In the genomic region with DNA sequence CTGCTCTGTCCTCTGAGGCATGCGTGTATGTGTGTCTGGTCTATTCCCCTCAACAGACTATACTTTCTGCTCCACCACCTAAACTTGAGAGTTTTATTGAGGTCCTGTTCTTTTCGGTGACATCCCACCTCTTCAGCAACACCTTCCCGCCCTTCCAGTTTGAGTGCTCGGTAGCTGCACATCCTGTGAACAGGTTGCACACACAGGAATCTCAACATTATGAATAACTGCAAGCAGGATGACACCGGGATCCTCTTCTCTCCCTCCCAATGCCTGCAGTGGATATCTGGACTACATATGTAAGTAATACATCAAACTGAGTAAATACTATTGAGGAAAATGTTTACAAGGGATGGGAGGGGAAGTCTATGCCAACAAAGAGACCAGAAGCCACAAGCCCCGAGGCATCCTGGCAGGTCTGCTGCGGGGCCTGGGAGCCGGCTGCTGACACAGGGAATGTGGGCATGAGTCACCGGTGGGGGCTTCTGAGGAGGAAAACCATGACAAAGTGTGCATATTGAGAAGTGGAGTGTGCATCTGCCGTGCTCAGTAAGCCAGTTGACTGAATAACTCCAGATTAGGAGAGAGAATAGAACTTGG, we compare ENCODE assay signal across 10 cellular contexts. TPM values are rescaled to one million over a fixed set of nuclear protein-coding genes. Genes with fewer than 3 reads are reported as not detected.
DNase-seq lines count a peak whose midpoint lies in the region; ATAC-seq and TF ChIP-seq lines count a peak whose summit lies in the region.
"Had no signal": no experiment of that assay in that cellular context is flagged by ENCODE, and none has a peak within 500 bp of the region (broad histone marks: within the 10 kb centered on the region; RNA-seq: fewer than 3 reads in every experiment).

No MANE protein-coding gene starts in this region.

- no peak overlapping the region for H3K4me3 Mint-ChIP-seq in CD8-positive, alpha-beta T cell
- no peak overlapping the region for H3K4me3 Mint-ChIP-seq in activated CD4-positive, alpha-beta memory T cell treated with anti-CD3 and anti-CD28 coated beads, Interleukin-2, amount 10 ng/mL, durations not matched to agents 7 days and 5 days
- H3K4me3 Mint-ChIP-seq: activated T-helper 1 cell treated with anti-CD3 and anti-CD28 coated beads, Interleukin-12 subunit alpha, Interleukin-12 subunit beta, Interleukin-2, Interleukin-4 antibody, amounts not matched to agents 30 ng/mL and 10 ng/mL and 1 ng/mL, durations not matched to agents 14 hours and 24 hours and 36 hours had no signal

- no peaks in the 10 kb centered on the region for H3K9me3 ChIP-seq in CD8-positive, alpha-beta T cell (ENCODE audit: low read length)

- POLR2A ChIA-PET in CD8-positive, alpha-beta T cell (lab: Charles Lee) = no interaction called here
- POLR2A ChIA-PET in activated CD4-positive, alpha-beta memory T cell treated with anti-CD3 and anti-CD28 coated beads, Interleukin-2, amount 10 ng/mL, durations not matched to agents 7 days and 5 days (lab: Charles Lee) = no interaction called here

- H3K4me3 ChIP-seq in choroid plexus epithelial cell (ENCODE audit: low read depth, low read length) (no peak overlapping the region), skeletal muscle cell (ENCODE audit: low read depth, low read length) (no peak overlapping the region)
- no peak overlapping the region for H3K4me3 ChIP-seq in CD8-positive, alpha-beta T cell (ENCODE audit: low read depth, low read length)

- ATAC-seq in CD8-positive, alpha-beta T cell = no peak

- TF ChIP-seq CTCF in choroid plexus epithelial cell (conservative IDR thresholded peaks at IDR 0.05; ENCODE audit: low read depth, low read length) = no peak
- TF ChIP-seq CTCF in CD8-positive, alpha-beta T cell (IDR thresholded peaks at IDR 0.05) = no peak

- no peaks in the 10 kb centered on the region for H3K36me3 ChIP-seq in CD8-positive, alpha-beta T cell (ENCODE audit: insufficient read depth, low read length)

- DNase-seq in NCI-H1417 (lab: John Stamatoyannopoulos, UW) = peak in 2 of 3 experiments; percentile 52 to 71
- no peak for DNase-seq in NCI-H1417 treated with DMSO at 0.1 percent for 48 hours (lab: John Stamatoyannopoulos, UW)
- peak; percentile 10 for DNase-seq in NCI-H510A (lab: John Stamatoyannopoulos, UW)
- DNase-seq in choroid plexus epithelial cell (ENCODE audit: low read depth) = peak; percentile 42
- DNase-seq in skeletal muscle cell (ENCODE audit: low read depth) = peak; percentile 49
- DNase-seq in CD8-positive, alpha-beta T cell = no peak
- no peak for DNase-seq in GOT3 (lab: John Stamatoyannopoulos, UW)
- no peak for DNase-seq in activated CD4-positive, alpha-beta memory T cell treated with anti-CD3 and anti-CD28 coated beads, Interleukin-2, amount 10 ng/mL, durations not matched to agents 7 days and 5 days
- DNase-seq: stimulated activated CD4-positive, alpha-beta T cell treated with anti-CD3 and anti-CD28 coated beads, Interleukin-12 subunit alpha, Interleukin-12 subunit beta, amount 100 ng/mL, for 4 hours had no signal

- H3K27ac Mint-ChIP-seq in CD8-positive, alpha-beta T cell = no peak overlapping the region
- H3K27ac Mint-ChIP-seq in activated CD4-positive, alpha-beta memory T cell treated with anti-CD3 and anti-CD28 coated beads, Interleukin-2, amount 10 ng/mL, durations not matched to agents 7 days and 5 days = no peak overlapping the region
- H3K27ac Mint-ChIP-seq: activated T-helper 1 cell treated with anti-CD3 and anti-CD28 coated beads, Interleukin-12 subunit alpha, Interleukin-12 subunit beta, Interleukin-2, Interleukin-4 antibody, amounts not matched to agents 30 ng/mL and 10 ng/mL and 1 ng/mL, durations not matched to agents 14 hours and 24 hours and 36 hours had no signal

- peaks cover 7% of the 10 kb centered on the region for H3K4me1 Mint-ChIP-seq in CD8-positive, alpha-beta T cell (ENCODE audit: low read depth)
- H3K4me1 Mint-ChIP-seq in activated CD4-positive, alpha-beta memory T cell treated with anti-CD3 and anti-CD28 coated beads, Interleukin-2, amount 10 ng/mL, durations not matched to agents 7 days and 5 days = peaks cover 20% of the 10 kb centered on the region

- H3K27me3 ChIP-seq in CD8-positive, alpha-beta T cell (ENCODE audit: insufficient read depth, low read length) = no peaks in the 10 kb centered on the region

- H3K9me3 Mint-ChIP-seq in CD8-positive, alpha-beta T cell = no peaks in the 10 kb centered on the region
- no peaks in the 10 kb centered on the region for H3K9me3 Mint-ChIP-seq in activated CD4-positive, alpha-beta memory T cell treated with anti-CD3 and anti-CD28 coated beads, Interleukin-2, amount 10 ng/mL, durations not matched to agents 7 days and 5 days
- H3K9me3 Mint-ChIP-seq: activated T-helper 1 cell treated with anti-CD3 and anti-CD28 coated beads, Interleukin-12 subunit alpha, Interleukin-12 subunit beta, Interleukin-2, Interleukin-4 antibody, amounts not matched to agents 30 ng/mL and 10 ng/mL and 1 ng/mL, durations not matched to agents 14 hours and 24 hours and 36 hours had no signal

- CTCF ChIA-PET in CD8-positive, alpha-beta T cell (lab: Charles Lee) = no interaction called here
- CTCF ChIA-PET in activated CD4-positive, alpha-beta memory T cell treated with anti-CD3 and anti-CD28 coated beads, Interleukin-2, amount 10 ng/mL, durations not matched to agents 7 days and 5 days (lab: Charles Lee) = no interaction called here

- H3K4me1 ChIP-seq in CD8-positive, alpha-beta T cell (ENCODE audit: insufficient read depth, low read length) = no peaks in the 10 kb centered on the region

- peaks cover 12% of the 10 kb centered on the region for H3K27me3 Mint-ChIP-seq in CD8-positive, alpha-beta T cell (ENCODE audit: low read depth)
- H3K27me3 Mint-ChIP-seq in activated CD4-positive, alpha-beta memory T cell treated with anti-CD3 and anti-CD28 coated beads, Interleukin-2, amount 10 ng/mL, durations not matched to agents 7 days and 5 days = peaks cover 38% of the 10 kb centered on the region

- H3K27ac ChIP-seq in CD8-positive, alpha-beta T cell (ENCODE audit: low read depth, low read length) = no peak overlapping the region

- H3K36me3 Mint-ChIP-seq in CD8-positive, alpha-beta T cell = no peaks in the 10 kb centered on the region
- H3K36me3 Mint-ChIP-seq in activated CD4-positive, alpha-beta memory T cell treated with anti-CD3 and anti-CD28 coated beads, Interleukin-2, amount 10 ng/mL, durations not matched to agents 7 days and 5 days (ENCODE audit: low read depth) = no peaks in the 10 kb centered on the region

- intact Hi-C loops in CD8-positive, alpha-beta T cell (cut with DNase I, micrococcal nuclease) = no loop called here

RNA-seq across cellular contexts. Expression of gene ANKRD33B, which starts 8.6 kb away (rescaled TPM):
- total RNA-seq in CD8-positive, alpha-beta T cell = 1 to 10 TPM; 1.3 to 1.4 TPM
- total RNA-seq in activated CD4-positive, alpha-beta memory T cell treated with anti-CD3 and anti-CD28 coated beads, Interleukin-2, amount 10 ng/mL, durations not matched to agents 7 days and 5 days = 1 to 10 TPM; 9.5 to 9.9 TPM

Comparison
In these comparisons a context has a peak if more than half of its experiments do, and no peak if none do; other contexts are left out.
1. DNase-seq: peak in NCI-H1417 (2 of 3), NCI-H510A (single experiment), choroid plexus epithelial cell (single experiment) and skeletal muscle cell (single experiment); none in NCI-H1417 treated with DMSO at 0.1 percent for 48 hours (single experiment), CD8-positive, alpha-beta T cell (0 of 7), GOT3 (single experiment) and activated CD4-positive, alpha-beta memory T cell treated with anti-CD3 and anti-CD28 coated beads, Interleukin-2, amount 10 ng/mL, durations not matched to agents 7 days and 5 days (single experiment).
2. RNA of gene ANKRD33B, which starts 8.6 kb away (total RNA-seq): 9.5 to 9.9 TPM in activated CD4-positive, alpha-beta memory T cell treated with anti-CD3 and anti-CD28 coated beads, Interleukin-2, amount 10 ng/mL, durations not matched to agents 7 days and 5 days; 1.3 to 1.4 TPM in CD8-positive, alpha-beta T cell; every median in the first group is over 4 times any median in the second.